In genomic region chr19:3958836-3959765, GRCh38 we compare ENCODE assay signal across 26 cellular contexts. TPM values are rescaled to one million over a fixed set of nuclear protein-coding genes. Genes with fewer than 3 reads are reported as not detected.
"Had no signal": no experiment of that assay in that cellular context is flagged by ENCODE, and none has a peak within 500 bp of the region (broad histone marks: within the 10 kb centered on the region; RNA-seq: fewer than 3 reads in every experiment).

No MANE protein-coding gene starts in this region.

- H3K4me1 Mint-ChIP-seq: activated naive CD4-positive, alpha-beta T cell treated with anti-CD3 and anti-CD28 coated beads, Interleukin-2, amount 50 U/mL, for 24 hours; neural crest cell had no signal

- H3K27me3 ChIP-seq: esophagus squamous epithelium, right atrium auricular region had no signal

- H3K36me3 Mint-ChIP-seq: activated naive CD4-positive, alpha-beta T cell treated with anti-CD3 and anti-CD28 coated beads, Interleukin-2, amount 50 U/mL, for 24 hours; type B pancreatic cell had no signal

- H3K27me3 Mint-ChIP-seq: activated naive CD4-positive, alpha-beta T cell treated with anti-CD3 and anti-CD28 coated beads, Interleukin-2, amount 50 U/mL, for 24 hours; progenitor cell of endocrine pancreas; type B pancreatic cell had no signal

- H3K4me3 Mint-ChIP-seq: activated naive CD4-positive, alpha-beta T cell treated with anti-CD3 and anti-CD28 coated beads, Interleukin-2, amount 50 U/mL, for 24 hours; activated T-cell treated with anti-CD3 and anti-CD28 coated beads, Interleukin-2, amount 50 U/mL, for 72 hours; neural crest cell; type B pancreatic cell had no signal

- FAIRE-seq: bronchial epithelial cell, islet of Langerhans had no signal

- H3K4me2 ChIP-seq: smooth muscle cell had no signal

- H3K9me3 Mint-ChIP-seq: activated naive CD4-positive, alpha-beta T cell treated with anti-CD3 and anti-CD28 coated beads, Interleukin-2, amount 50 U/mL, for 24 hours; activated T-cell treated with anti-CD3 and anti-CD28 coated beads, Interleukin-2, amount 50 U/mL, for 72 hours; neural crest cell; type B pancreatic cell had no signal

- ATAC-seq: activated T-cell treated with anti-CD3 and anti-CD28 coated beads, Interleukin-2, amount 50 U/mL, for 72 hours; left cardiac atrium had no signal

- H3K9me3 ChIP-seq: esophagus squamous epithelium, right atrium auricular region had no signal

- H3K27ac Mint-ChIP-seq: activated naive CD4-positive, alpha-beta T cell treated with anti-CD3 and anti-CD28 coated beads, Interleukin-2, amount 50 U/mL, for 24 hours; activated T-cell treated with anti-CD3 and anti-CD28 coated beads, Interleukin-2, amount 50 U/mL, for 72 hours; progenitor cell of endocrine pancreas; type B pancreatic cell had no signal

- DNase-seq: activated CD4-positive, alpha-beta T cell treated with anti-CD3 and anti-CD28 coated beads for 1 hour; activated CD4-positive, alpha-beta T cell treated with anti-CD3 and anti-CD28 coated beads, Interleukin-2, amount 50 U/mL, for 4 hours; activated gamma-delta T cell; activated T-cell treated with anti-CD3 and anti-CD28 coated beads, Interleukin-2, amount 50 U/mL, for 72 hours; cerebellar nuclear complex; cortex of kidney; esophagus squamous epithelium; left cardiac atrium; midbrain; stimulated activated CD4-positive, alpha-beta T cell treated with anti-CD3 and anti-CD28 coated beads, Interleukin-4, amount 100 ng/mL, for 4 hours; stimulated activated naive CD4-positive, alpha-beta T cell; SW 1271; T-helper 2 cell; WERI-Rb-1 had no signal

- H3K27ac ChIP-seq: esophagus squamous epithelium, WERI-Rb-1 had no signal

- H3K4me3 ChIP-seq: esophagus squamous epithelium, lung, right atrium auricular region, smooth muscle cell had no signal

RNA-seq across cellular contexts. Expression of gene NMRK2, which starts 26.2 kb away (rescaled TPM):
- total RNA-seq: activated CD8-positive, alpha-beta memory T cell treated with anti-CD3 and anti-CD28 coated beads for 36 hours; activated T-cell treated with anti-CD3 and anti-CD28 coated beads, Interleukin-2, amount 50 U/mL, for 72 hours; bronchial epithelial cell; esophagus squamous epithelium; glomerular endothelial cell; neural crest cell; osteoblast; smooth muscle cell had no signal
- polyA plus RNA-seq: smooth muscle cell had no signal
